ENCODE assay signal across 8 cellular contexts in the genomic region with DNA sequence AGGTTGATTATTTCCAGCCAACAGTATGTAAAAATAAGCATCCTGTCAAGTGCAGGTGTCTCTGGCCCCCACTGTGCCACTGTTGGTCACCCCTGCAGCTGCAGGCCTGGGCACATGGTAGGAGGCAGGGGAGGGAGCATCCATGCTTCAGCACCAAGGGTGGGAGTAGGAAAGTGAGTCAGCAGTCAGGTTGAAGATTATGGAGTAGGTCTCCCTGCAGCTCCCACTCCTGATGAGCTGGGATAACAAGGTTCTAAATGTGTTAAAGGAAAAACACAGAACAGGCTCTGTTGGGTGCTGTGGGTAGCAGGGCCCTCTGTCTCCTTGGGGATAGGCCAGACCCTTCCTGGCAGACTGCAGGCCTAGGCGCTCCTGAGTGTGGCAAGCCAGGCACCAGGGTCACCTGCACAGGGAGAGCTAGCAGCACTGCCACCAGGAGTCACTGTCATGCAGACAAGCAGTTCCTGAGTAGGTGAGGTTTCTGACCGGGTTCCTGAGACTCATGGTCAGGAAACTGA. TPM values are rescaled to one million over a fixed set of nuclear protein-coding genes. Genes with fewer than 3 reads are reported as not detected.
DNase-seq lines count a peak whose midpoint lies in the region; ATAC-seq and TF ChIP-seq lines count a peak whose summit lies in the region.

No MANE protein-coding gene starts in this region.

- peak; percentile 24 for TF ChIP-seq CTCF in choroid plexus epithelial cell (conservative IDR thresholded peaks at IDR 0.05; ENCODE audit: low read depth, low read length)

- H3K4me3 ChIP-seq in choroid plexus epithelial cell (ENCODE audit: low read depth, low read length) = no peak overlapping the region

- in situ Hi-C loops in G401 (cut with HindIII; ENCODE audit: low sequenced_read_pairs) = loop anchor here (25.0 kb wide), 1 partner anchor 131 kb away; a partner anchor contains a TSS

- ATAC-seq in GM21390 (IDR thresholded peaks at IDR 0.05; ENCODE audit: unreplicated experiment) (peak; percentile 67), HG02884 (IDR thresholded peaks at IDR 0.05; ENCODE audit: unreplicated experiment) (no peak)

- peak; percentile 61 for DNase-seq in G401 (ENCODE audit: low spot score)
- DNase-seq in NCI-H2029 (lab: John Stamatoyannopoulos, UW) = peak; percentile 64
- peak; percentile 11 for DNase-seq in choroid plexus epithelial cell (ENCODE audit: low read depth)
- DNase-seq in renal cortical epithelial cell (ENCODE audit: low read depth) = peak; percentile 50
- no peak for DNase-seq in mucosa of gallbladder (ENCODE audit: low spot score)
- no peak for DNase-seq in NCI-H128 (lab: John Stamatoyannopoulos, UW; ENCODE audit: unreplicated experiment)

RNA-seq across cellular contexts. Expression of a gene that starts 59.3 kb away (rescaled TPM):
- 9.0 and 17.3 TPM in 2 replicates for total RNA-seq in G401 (2014; rRNA removed; shearing (Covaris generic))
- total RNA-seq in renal cortical epithelial cell (62.2 and 133 TPM in 2 replicates), mucosa of gallbladder (122 TPM)

Comparison
In these comparisons a context has a peak if more than half of its experiments do, and no peak if none do; other contexts are left out.
1. DNase-seq: peak in G401 (single experiment), NCI-H2029 (single experiment), choroid plexus epithelial cell (single experiment) and renal cortical epithelial cell (single experiment); none in mucosa of gallbladder (single experiment) and NCI-H128 (single experiment).